Comparison of ENCODE assay signal across 12 cellular contexts in genomic region chr15:74179983-74180688, GRCh38. TPM values are rescaled to one million over a fixed set of nuclear protein-coding genes. Genes with fewer than 3 reads are reported as not detected.
A peak's percentile ranks its signal among the peaks of the same experiment; 100 is the strongest.
DNase-seq lines count a peak whose midpoint lies in the region; ATAC-seq and TF ChIP-seq lines count a peak whose summit lies in the region.
"Had no signal": no experiment of that assay in that cellular context is flagged by ENCODE, and none has a peak within 500 bp of the region (broad histone marks: within the 10 kb centered on the region; RNA-seq: fewer than 3 reads in every experiment).

No MANE protein-coding gene starts in this region.

- intact Hi-C loops in CD4-positive, alpha-beta memory T cell (cut with micrococcal nuclease), result no loop called here

- H3K4me2 ChIP-seq in neural progenitor cell, result no peak overlapping the region

- H3K9me3 Mint-ChIP-seq in neural progenitor cell, result no peaks in the 10 kb centered on the region
- peaks cover 0 to 2% (median 0%) of the 10 kb centered on the region in 8 donors for H3K9me3 Mint-ChIP-seq in CD4-positive, alpha-beta memory T cell
- H3K9me3 Mint-ChIP-seq: CD8-positive, alpha-beta memory T cell had no signal

- CTCF ChIA-PET in RWPE1 (lab: Yijun Ruan, JAX), result interaction anchor here (0.7 kb wide), 1 partner anchor 259 kb away, joined by 3 read pairs; no protein-coding TSS in a partner anchor
- CTCF ChIA-PET in CD4-positive, alpha-beta memory T cell (lab: Charles Lee; ENCODE audit: partially characterized antibody), result no interaction called here

- TF ChIP-seq CTCF in BE2C (IDR thresholded peaks at IDR 0.05; ENCODE audit: low read depth, low read length), result no peak
- TF ChIP-seq CTCF in RWPE1 (conservative IDR thresholded peaks at IDR 0.05; ENCODE audit: low read depth), result no peak
- peak; percentile 17 for TF ChIP-seq CTCF in fibroblast of mammary gland (conservative IDR thresholded peaks at IDR 0.05; ENCODE audit: control insufficient read depth, insufficient read depth, low read depth, low read length)
- no peak for TF ChIP-seq CTCF in neural progenitor cell (IDR thresholded peaks at IDR 0.05)

- H3K4me3 Mint-ChIP-seq in neural progenitor cell, result no peak overlapping the region
- no peak overlapping the region for H3K4me3 Mint-ChIP-seq in CD4-positive, alpha-beta memory T cell
- H3K4me3 Mint-ChIP-seq: CD8-positive, alpha-beta memory T cell had no signal

- H3K4me1 Mint-ChIP-seq in neural progenitor cell, result peaks cover 33% of the 10 kb centered on the region
- no peaks in the 10 kb centered on the region for H3K4me1 Mint-ChIP-seq in CD4-positive, alpha-beta memory T cell
- H3K4me1 Mint-ChIP-seq: CD8-positive, alpha-beta memory T cell had no signal

- H3K4me1 ChIP-seq in BE2C, result peaks cover 67% of the 10 kb centered on the region
- H3K4me1 ChIP-seq in neural progenitor cell, result peaks cover 6% of the 10 kb centered on the region
- no peaks in the 10 kb centered on the region for H3K4me1 ChIP-seq in CD4-positive, alpha-beta memory T cell (ENCODE audit: insufficient read depth, low read length)

- H3K4me3 ChIP-seq in BE2C (ENCODE audit: low read depth, low read length), result no peak overlapping the region
- no peak overlapping the region for H3K4me3 ChIP-seq in fibroblast of mammary gland (ENCODE audit: control insufficient read depth, low read depth, low read length)
- H3K4me3 ChIP-seq in neural progenitor cell, result no peak overlapping the region
- H3K4me3 ChIP-seq in CD4-positive, alpha-beta memory T cell (ENCODE audit: low read length in 2 of 2), result no peak overlapping the region

- no peak overlapping the region for H2AFZ ChIP-seq in neural progenitor cell (replicated peaks)

- no peaks in the 10 kb centered on the region for H3F3A ChIP-seq in neural progenitor cell (ENCODE audit: low read depth)

- POLR2A ChIA-PET in RWPE1 (lab: Yijun Ruan, JAX; ENCODE audit: low non-redundant PET), result no interaction called here
- POLR2A ChIA-PET in CD4-positive, alpha-beta memory T cell (lab: Charles Lee; ENCODE audit: partially characterized antibody), result no interaction called here

- H4K20me1 ChIP-seq in neural progenitor cell (ENCODE audit: low read depth), result no peaks in the 10 kb centered on the region

- no peaks in the 10 kb centered on the region for H3K79me2 ChIP-seq in neural progenitor cell (ENCODE audit: low read depth)

- no peak overlapping the region for H3K9ac ChIP-seq in neural progenitor cell

- peaks cover 9% of the 10 kb centered on the region for H3K27me3 Mint-ChIP-seq in neural progenitor cell (ENCODE audit: insufficient read depth, low read depth)
- peaks cover 3 to 4% of the 10 kb centered on the region in 2 donors for H3K27me3 Mint-ChIP-seq in CD4-positive, alpha-beta memory T cell

- no peaks in the 10 kb centered on the region for H3K36me3 Mint-ChIP-seq in neural progenitor cell
- no peaks in the 10 kb centered on the region for H3K36me3 Mint-ChIP-seq in CD4-positive, alpha-beta memory T cell
- H3K36me3 Mint-ChIP-seq: CD8-positive, alpha-beta memory T cell had no signal

- H3K9me3 ChIP-seq in BE2C (no peaks in the 10 kb centered on the region), neural progenitor cell (ENCODE audit: low read depth) (no peaks in the 10 kb centered on the region)
- no peaks in the 10 kb centered on the region for H3K9me3 ChIP-seq in CD4-positive, alpha-beta memory T cell (ENCODE audit: control insufficient read depth in 1 of 2, low read length in 2 of 2)

- ATAC-seq in GM19328 (IDR thresholded peaks at IDR 0.05; ENCODE audit: unreplicated experiment), result no peak

- peak overlapping the region; percentile 63 for H3K27ac Mint-ChIP-seq in neural progenitor cell
- no peak overlapping the region for H3K27ac Mint-ChIP-seq in CD4-positive, alpha-beta memory T cell

- H3K27ac ChIP-seq in RWPE1, result peak overlapping the region; percentile 63
- no peak overlapping the region for H3K27ac ChIP-seq in neural progenitor cell
- no peak overlapping the region for H3K27ac ChIP-seq in CD4-positive, alpha-beta memory T cell (ENCODE audit: low read depth, low read length)

- H3K27me3 ChIP-seq in BE2C (no peaks in the 10 kb centered on the region), neural progenitor cell (no peaks in the 10 kb centered on the region)
- H3K27me3 ChIP-seq in CD4-positive, alpha-beta memory T cell (ENCODE audit: insufficient read depth, low read length), result no peaks in the 10 kb centered on the region

- DNase-seq in BE2C (peak; percentile 34), RWPE1 (ENCODE audit: low spot score) (no peak), fibroblast of mammary gland (ENCODE audit: low read depth) (peak; percentile 72), neural progenitor cell (ENCODE audit: low spot score) (no peak), NCI-H128 (lab: John Stamatoyannopoulos, UW; ENCODE audit: unreplicated experiment) (no peak), glomerular visceral epithelial cell (ENCODE audit: extremely low spot score) (no peak)
- no peak for DNase-seq in CD4-positive, alpha-beta memory T cell
- DNase-seq: activated naive CD4-positive, alpha-beta T cell; CD8-positive, alpha-beta memory T cell had no signal

- peaks cover 63% of the 10 kb centered on the region for H3K36me3 ChIP-seq in BE2C
- no peaks in the 10 kb centered on the region for H3K36me3 ChIP-seq in neural progenitor cell
- H3K36me3 ChIP-seq in CD4-positive, alpha-beta memory T cell (ENCODE audit: insufficient read depth, low read length), result no peaks in the 10 kb centered on the region

RNA-seq across cellular contexts. Expression of gene ISLR, which starts 6.6 kb away (rescaled TPM):
- polyA plus RNA-seq in BE2C (2012; ENCODE audit: insufficient read depth, insufficient read length, low read depth), result 42.0 TPM
- 0.68 TPM in 1 of 2 replicates, not detected in the other for total RNA-seq in neural progenitor cell (ENCODE audit: low replicate concordance)
- not detected for total RNA-seq in CD4-positive, alpha-beta memory T cell
- not detected for polyA plus RNA-seq in CD4-positive, alpha-beta memory T cell
- total RNA-seq: CD8-positive, alpha-beta memory T cell; NCI-H460 had no signal
- polyA plus RNA-seq: CD8-positive, alpha-beta memory T cell had no signal

RNA-seq across cellular contexts. Expression of gene STRA6, which starts 22.5 kb away (rescaled TPM):
- polyA plus RNA-seq in BE2C (2012; ENCODE audit: insufficient read depth, insufficient read length, low read depth), result 351 TPM
- 3.1 and 5.9 TPM in 2 replicates for total RNA-seq in neural progenitor cell (ENCODE audit: low replicate concordance)
- total RNA-seq in CD4-positive, alpha-beta memory T cell, result not detected
- polyA plus RNA-seq in CD4-positive, alpha-beta memory T cell, result not detected
- total RNA-seq: CD8-positive, alpha-beta memory T cell had no signal
- polyA plus RNA-seq: CD8-positive, alpha-beta memory T cell had no signal

RNA-seq across cellular contexts. Expression of gene ISLR2, which starts 49.8 kb away (rescaled TPM):
- 4.2 TPM for polyA plus RNA-seq in BE2C (2012; ENCODE audit: insufficient read depth, insufficient read length, low read depth)
- not detected in 2 replicates for total RNA-seq in neural progenitor cell (ENCODE audit: low replicate concordance)
- not detected for total RNA-seq in CD4-positive, alpha-beta memory T cell
- polyA plus RNA-seq in CD4-positive, alpha-beta memory T cell, result not detected
- total RNA-seq: CD8-positive, alpha-beta memory T cell; NCI-H460 had no signal
- polyA plus RNA-seq: CD8-positive, alpha-beta memory T cell had no signal

RNA-seq across cellular contexts. Expression of gene CCDC33, which starts 56.0 kb away (rescaled TPM):
- 8.9 TPM for polyA plus RNA-seq in BE2C (2012; ENCODE audit: insufficient read depth, insufficient read length, low read depth)
- total RNA-seq in neural progenitor cell (ENCODE audit: low replicate concordance), result 1.9 TPM in 1 of 2 replicates, not detected in the other
- not detected for total RNA-seq in CD4-positive, alpha-beta memory T cell
- polyA plus RNA-seq in CD4-positive, alpha-beta memory T cell, result not detected
- total RNA-seq: CD8-positive, alpha-beta memory T cell; NCI-H460 had no signal
- polyA plus RNA-seq: CD8-positive, alpha-beta memory T cell; esophagus had no signal

Comparison
In these comparisons a context has a peak if more than half of its experiments do, and no peak if none do; other contexts are left out.
1. DNase-seq: peak in BE2C (single experiment) and fibroblast of mammary gland (single experiment); none in RWPE1 (single experiment), neural progenitor cell (single experiment), NCI-H128 (single experiment), glomerular visceral epithelial cell (single experiment) and CD4-positive, alpha-beta memory T cell (0 of 5).